8 cellular contexts compared by ENCODE assay signal in the genomic region with DNA sequence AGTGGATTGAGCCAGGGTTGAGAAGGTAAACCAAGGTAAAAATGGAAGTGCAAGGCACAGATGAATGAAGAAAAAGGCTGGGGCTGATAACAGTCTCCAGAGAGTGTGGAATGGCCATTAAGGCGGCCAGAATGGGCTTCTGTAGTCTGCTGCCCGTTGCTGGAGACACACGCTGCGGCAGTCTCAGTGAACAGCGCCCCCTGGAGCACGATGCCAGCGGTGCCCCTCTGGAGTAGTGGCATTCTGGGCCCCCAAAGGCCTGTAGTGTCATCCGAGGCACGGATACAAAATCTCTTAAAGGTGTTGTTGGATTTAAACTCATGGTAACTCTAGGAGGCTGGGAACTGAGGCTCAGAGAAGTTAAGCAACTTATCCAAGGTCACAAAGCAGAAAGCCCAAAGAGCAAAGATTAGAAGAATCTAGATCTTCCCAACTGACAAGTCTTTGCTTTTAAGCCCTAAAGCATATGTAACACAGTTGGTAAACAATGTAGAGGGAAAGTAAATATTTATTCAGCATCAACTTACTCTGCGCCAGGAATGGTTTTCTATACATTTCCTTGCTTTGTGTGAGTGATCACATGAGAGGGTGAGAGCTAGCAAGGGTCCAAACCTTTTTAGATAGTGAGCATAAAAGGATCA. TPM values are rescaled to one million over a fixed set of nuclear protein-coding genes. Genes with fewer than 3 reads are reported as not detected.
A peak's percentile ranks its signal among the peaks of the same experiment; 100 is the strongest.
DNase-seq lines count a peak whose midpoint lies in the region; ATAC-seq and TF ChIP-seq lines count a peak whose summit lies in the region.

No MANE protein-coding gene starts in this region.

- POLR2A ChIA-PET in AG04449 (lab: Yijun Ruan, JAX) (no interaction called here), PC-3 (lab: Charles Lee; ENCODE audit: unreplicated experiment) (no interaction called here)

- H3F3A ChIP-seq in PC-3 (ENCODE audit: low read length, unreplicated experiment): no peaks in the 10 kb centered on the region

- DNase-seq in AG04449 (ENCODE audit: low read depth, low spot score) (no peak), PC-3 (peak; percentile 65), activated T-helper 1 cell treated with Interleukin-2 at 50 U/mL for 16 hours (ENCODE audit: low read depth) (peak; percentile 41), head of caudate nucleus (peak in 32 of 42 donors; percentile 9 to 64 (median 36))
- DNase-seq in stimulated activated CD4-positive, alpha-beta T cell treated with anti-CD3 and anti-CD28 coated beads, Interleukin-15, amount 100 ng/mL, for 48 hours (ENCODE audit: low read depth in 2 of 2): peak; percentile 39 to 58

- no peak overlapping the region for H3K27ac ChIP-seq in PC-3 (ENCODE audit: low read length)

- no peak overlapping the region for H3K4me3 ChIP-seq in AG04449 (ENCODE audit: low read depth, low read length)
- no peak overlapping the region for H3K4me3 ChIP-seq in PC-3 (ENCODE audit: low read length)

- H3K36me3 ChIP-seq in PC-3 (ENCODE audit: low read depth, low read length): no peaks in the 10 kb centered on the region

- peaks cover 5% of the 10 kb centered on the region; the same call in 1 of the 2 replicates for H3K27me3 ChIP-seq in PC-3 (ENCODE audit: low read length)

- peaks cover 5% of the 10 kb centered on the region for H3K4me1 ChIP-seq in PC-3 (ENCODE audit: insufficient read depth, low read length)

- no peaks in the 10 kb centered on the region for H3K9me2 ChIP-seq in PC-3 (replicated peaks; ENCODE audit: low read length)

- TF ChIP-seq CTCF in AG04449 (IDR thresholded peaks at IDR 0.05; ENCODE audit: insufficient read depth, low read length, missing control alignments) (peak; percentile 76), PC-3 (conservative IDR thresholded peaks at IDR 0.05; ENCODE audit: low read depth, low read length) (peak; percentile 90)

- no peak overlapping the region for H2AFZ ChIP-seq in PC-3 (ENCODE audit: low read length)

- intact Hi-C loops in PC-3 (cut with micrococcal nuclease): no loop called here
- intact Hi-C loops in head of caudate nucleus (cut with DNase I): no loop called here

- peak; percentile 94 for ATAC-seq in GM18867 (IDR thresholded peaks at IDR 0.05; ENCODE audit: unreplicated experiment)
- peak; percentile 87 for ATAC-seq in HG03064 (IDR thresholded peaks at IDR 0.05; ENCODE audit: low read depth, unreplicated experiment)
- peak; percentile 80 for ATAC-seq in PC-3
- ATAC-seq in HG02970 (IDR thresholded peaks at IDR 0.05; ENCODE audit: low FRiP score, unreplicated experiment): no peak

- no peaks in the 10 kb centered on the region for H3K9me3 ChIP-seq in PC-3 (ENCODE audit: low read length)

- BruUV-seq in PC-3 (replicated peaks; lab: Mats Ljungman, UMichigan): no TSS peak

- H4K20me1 ChIP-seq in PC-3 (ENCODE audit: low read length): no peaks in the 10 kb centered on the region

- no peak overlapping the region for H3K4me2 ChIP-seq in PC-3 (ENCODE audit: low read length)

- CTCF ChIA-PET in AG04449 (lab: Yijun Ruan, JAX) (interaction anchor here (0.9 to 7.3 kb wide), 10 partner anchors 9 to 690 kb away, joined by 3 to 47 read pairs (median 6); partner anchors contain the start of gene KCNJ5), PC-3 (lab: Charles Lee) (interaction anchor here (0.5 kb wide), 1 partner anchor 68 kb away, joined by 3 read pairs; no protein-coding TSS in a partner anchor)

- no peaks in the 10 kb centered on the region for H3K79me2 ChIP-seq in PC-3 (ENCODE audit: low read length)

- no peak overlapping the region for H3K9ac ChIP-seq in PC-3 (ENCODE audit: low read length)

RNA-seq across cellular contexts. Expression of gene KCNJ1, which starts 18.2 kb away (rescaled TPM):
- not detected in 2 replicates for total RNA-seq in PC-3 (2014; rRNA removed)

RNA-seq across cellular contexts. Expression of gene KCNJ5, which starts 42.2 kb away (rescaled TPM):
- not detected in 2 replicates for total RNA-seq in PC-3 (2014; rRNA removed)
